In genomic region chr13:27573265-27573664, GRCh38 we compare ENCODE assay signal across 15 cellular contexts. TPM values are rescaled to one million over a fixed set of nuclear protein-coding genes. Genes with fewer than 3 reads are reported as not detected.
A peak's percentile ranks its signal among the peaks of the same experiment; 100 is the strongest.
DNase-seq lines count a peak whose midpoint lies in the region; ATAC-seq and TF ChIP-seq lines count a peak whose summit lies in the region.
"Had no signal": no experiment of that assay in that cellular context is flagged by ENCODE, and none has a peak within 500 bp of the region (broad histone marks: within the 10 kb centered on the region; RNA-seq: fewer than 3 reads in every experiment).

No MANE protein-coding gene starts in this region.

- H3K4me3 Mint-ChIP-seq in stimulated activated effector memory CD8-positive, alpha-beta T cell treated with anti-CD3 and anti-CD28 coated beads, Interleukin-12 subunit alpha, Interleukin-12 subunit beta, amount 100 ng/mL, for 72 hours = no peak overlapping the region
- H3K4me3 Mint-ChIP-seq in effector memory CD8-positive, alpha-beta T cell = no peak overlapping the region
- no peak overlapping the region for H3K4me3 Mint-ChIP-seq in activated CD4-positive, alpha-beta memory T cell treated with anti-CD3 and anti-CD28 coated beads for 36 hours
- H3K4me3 Mint-ChIP-seq: activated naive CD8-positive, alpha-beta T cell had no signal

- POLR2A ChIA-PET in activated CD4-positive, alpha-beta memory T cell treated with anti-CD3 and anti-CD28 coated beads for 36 hours (lab: Charles Lee) = no interaction called here

- peak; percentile 16 for DNase-seq in SIG-M5 treated with dmso at 0.1 percent for 504 hours (lab: John Stamatoyannopoulos, UW; ENCODE audit: unreplicated experiment)
- no peak for DNase-seq in SIG-M5 (lab: John Stamatoyannopoulos, UW)
- DNase-seq in fibroblast of villous mesenchyme (ENCODE audit: low read depth) = peak; percentile 56
- no peak for DNase-seq in stimulated activated effector memory CD8-positive, alpha-beta T cell treated with anti-CD3 and anti-CD28 coated beads, Interleukin-12 subunit alpha, Interleukin-12 subunit beta, amount 100 ng/mL, for 72 hours (ENCODE audit: low spot score in 2 of 2)
- DNase-seq in NCI-H2171 (lab: John Stamatoyannopoulos, UW) = no peak
- DNase-seq in effector memory CD8-positive, alpha-beta T cell = no peak
- no peak for DNase-seq in activated CD4-positive, alpha-beta memory T cell treated with anti-CD3 and anti-CD28 coated beads for 36 hours
- DNase-seq: activated CD4-positive, alpha-beta T cell treated with anti-CD3 and anti-CD28 coated beads, Interleukin-2, amount 50 U/mL, for 1 hour; GDM1; left ventricle myocardium superior had no signal

- intact Hi-C loops in activated CD4-positive, alpha-beta memory T cell treated with anti-CD3 and anti-CD28 coated beads for 36 hours (cut with micrococcal nuclease) = no loop called here

- no peak for TF ChIP-seq CTCF in VCaP (conservative IDR thresholded peaks at IDR 0.05)
- TF ChIP-seq CTCF in fibroblast of villous mesenchyme (IDR thresholded peaks at IDR 0.05; ENCODE audit: insufficient read depth, low read depth, low read length) = no peak

- peak; percentile 69 for ATAC-seq in stimulated activated effector memory CD8-positive, alpha-beta T cell treated with anti-CD3 and anti-CD28 coated beads, Interleukin-12 subunit alpha, Interleukin-12 subunit beta, amount 100 ng/mL, for 72 hours
- ATAC-seq in effector memory CD8-positive, alpha-beta T cell (replicated peaks) = no peak
- ATAC-seq: left ventricle myocardium superior, SK-N-SH treated with all-trans-retinoic acid at 6 μM for 48 hours had no signal

- H3K27ac ChIP-seq in VCaP = peak overlapping the region; percentile 13; the same call in 1 of the 2 replicates
- H3K27ac ChIP-seq: KMS-11, thoracic aorta had no signal

- H3K9me3 Mint-ChIP-seq in stimulated activated effector memory CD8-positive, alpha-beta T cell treated with anti-CD3 and anti-CD28 coated beads, Interleukin-12 subunit alpha, Interleukin-12 subunit beta, amount 100 ng/mL, for 72 hours = no peaks in the 10 kb centered on the region
- no peaks in the 10 kb centered on the region for H3K9me3 Mint-ChIP-seq in effector memory CD8-positive, alpha-beta T cell
- no peaks in the 10 kb centered on the region for H3K9me3 Mint-ChIP-seq in activated CD4-positive, alpha-beta memory T cell treated with anti-CD3 and anti-CD28 coated beads for 36 hours

- peaks cover 22% of the 10 kb centered on the region for H3K4me1 Mint-ChIP-seq in stimulated activated effector memory CD8-positive, alpha-beta T cell treated with anti-CD3 and anti-CD28 coated beads, Interleukin-12 subunit alpha, Interleukin-12 subunit beta, amount 100 ng/mL, for 72 hours
- peaks cover 13 to 24% of the 10 kb centered on the region in 2 donors for H3K4me1 Mint-ChIP-seq in effector memory CD8-positive, alpha-beta T cell (ENCODE audit: low read depth in 2 of 2)
- H3K4me1 Mint-ChIP-seq in activated CD4-positive, alpha-beta memory T cell treated with anti-CD3 and anti-CD28 coated beads for 36 hours (ENCODE audit: low read depth) = peaks cover 7% of the 10 kb centered on the region

- no peaks in the 10 kb centered on the region for H3K27me3 Mint-ChIP-seq in effector memory CD8-positive, alpha-beta T cell
- no peaks in the 10 kb centered on the region for H3K27me3 Mint-ChIP-seq in activated CD4-positive, alpha-beta memory T cell treated with anti-CD3 and anti-CD28 coated beads for 36 hours
- H3K27me3 Mint-ChIP-seq: activated naive CD8-positive, alpha-beta T cell had no signal

- H3K4me3 ChIP-seq in fibroblast of villous mesenchyme (ENCODE audit: low read depth, low read length) = no peak overlapping the region
- H3K4me3 ChIP-seq: thoracic aorta had no signal

- peaks cover 5% of the 10 kb centered on the region for H3K36me3 Mint-ChIP-seq in stimulated activated effector memory CD8-positive, alpha-beta T cell treated with anti-CD3 and anti-CD28 coated beads, Interleukin-12 subunit alpha, Interleukin-12 subunit beta, amount 100 ng/mL, for 72 hours
- peaks cover 7% of the 10 kb centered on the region for H3K36me3 Mint-ChIP-seq in effector memory CD8-positive, alpha-beta T cell (ENCODE audit: insufficient read depth)
- peaks cover 9% of the 10 kb centered on the region for H3K36me3 Mint-ChIP-seq in activated CD4-positive, alpha-beta memory T cell treated with anti-CD3 and anti-CD28 coated beads for 36 hours

- no peak overlapping the region for H3K27ac Mint-ChIP-seq in stimulated activated effector memory CD8-positive, alpha-beta T cell treated with anti-CD3 and anti-CD28 coated beads, Interleukin-12 subunit alpha, Interleukin-12 subunit beta, amount 100 ng/mL, for 72 hours
- peak overlapping the region in 1 of 2 donors; percentile 41 for H3K27ac Mint-ChIP-seq in effector memory CD8-positive, alpha-beta T cell
- H3K27ac Mint-ChIP-seq in activated CD4-positive, alpha-beta memory T cell treated with anti-CD3 and anti-CD28 coated beads for 36 hours = no peak overlapping the region
- H3K27ac Mint-ChIP-seq: activated naive CD8-positive, alpha-beta T cell had no signal

- CTCF ChIA-PET in activated CD4-positive, alpha-beta memory T cell treated with anti-CD3 and anti-CD28 coated beads for 36 hours (lab: Charles Lee) = interaction anchor here (0.9 to 1.2 kb wide), 2 partner anchors 40 to 253 kb away, joined by 3 to 5 read pairs; no protein-coding TSS in a partner anchor

RNA-seq across cellular contexts. Expression of gene LNX2, which starts 47.1 kb away (rescaled TPM):
- total RNA-seq in fibroblast of villous mesenchyme = 6.1 and 7.8 TPM in 2 replicates
- 1 to 10 TPM; 5.0 to 5.4 TPM for total RNA-seq in activated CD4-positive, alpha-beta memory T cell treated with anti-CD3 and anti-CD28 coated beads for 36 hours

RNA-seq across cellular contexts. Expression of gene POLR1D, which starts 48.4 kb away (rescaled TPM):
- 57.9 and 58.9 TPM in 2 replicates for total RNA-seq in fibroblast of villous mesenchyme
- 100 to 1,000 TPM; 114 to 118 TPM for total RNA-seq in activated CD4-positive, alpha-beta memory T cell treated with anti-CD3 and anti-CD28 coated beads for 36 hours

Comparison
In these comparisons a context has a peak if more than half of its experiments do, and no peak if none do; other contexts are left out.
1. DNase-seq: peak in SIG-M5 treated with dmso at 0.1 percent for 504 hours (single experiment) and fibroblast of villous mesenchyme (single experiment); none in SIG-M5 (single experiment), stimulated activated effector memory CD8-positive, alpha-beta T cell treated with anti-CD3 and anti-CD28 coated beads, Interleukin-12 subunit alpha, Interleukin-12 subunit beta, amount 100 ng/mL, for 72 hours (0 of 2), NCI-H2171 (single experiment), effector memory CD8-positive, alpha-beta T cell (0 of 3) and activated CD4-positive, alpha-beta memory T cell treated with anti-CD3 and anti-CD28 coated beads for 36 hours (single experiment).